In the genomic region with DNA sequence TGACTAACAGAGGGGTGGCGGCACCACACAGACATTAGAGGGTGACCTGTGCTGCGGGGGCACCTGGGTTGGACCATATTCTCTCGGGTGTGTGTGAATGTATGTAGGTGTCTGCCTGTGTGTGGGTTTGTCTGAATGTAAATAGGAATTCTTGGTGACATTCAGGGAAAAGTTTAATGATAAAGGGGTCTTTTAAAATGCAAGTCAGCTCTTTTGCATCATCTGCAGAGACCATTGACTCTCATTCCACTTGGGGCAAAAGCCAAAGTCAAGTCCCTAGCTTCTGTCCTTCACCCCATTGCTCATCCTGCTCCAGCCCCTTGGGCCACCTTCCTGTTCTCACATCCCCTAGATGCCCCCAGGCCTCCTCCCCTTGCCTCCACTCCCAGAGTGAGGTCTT, we compare ENCODE assay signal across 1 cellular context.
TF ChIP-seq lines count a peak whose summit lies in the region.

No MANE protein-coding gene starts in this region.

TF ChIP-seq in GM23338, 12 proteins besides CTCF, POLR2A, EP300 and RAD21 (continued from another document):
- TF ChIP-seq EZH2 (IDR thresholded peaks at IDR 0.05; ENCODE audit: low read depth, unreplicated experiment), result no peak
- TF ChIP-seq STAT1 (IDR thresholded peaks at IDR 0.05; ENCODE audit: unreplicated experiment), result no peak
